Comparison of ENCODE assay signal across 8 cellular contexts in genomic region chr17:60421273-60422161, GRCh38. TPM values are rescaled to one million over a fixed set of nuclear protein-coding genes. Genes with fewer than 3 reads are reported as not detected.
DNase-seq lines count a peak whose midpoint lies in the region; ATAC-seq, FAIRE-seq and TF ChIP-seq lines count a peak whose summit lies in the region.

No MANE protein-coding gene starts in this region.

- peak; percentile 52 for DNase-seq in NCI-H510A (lab: John Stamatoyannopoulos, UW)
- peak; percentile 76 for DNase-seq in activated CD8-positive, alpha-beta memory T cell treated with anti-CD3 and anti-CD28 coated beads, Interleukin-2, amount 50 U/mL, for 4 hours
- DNase-seq in endothelial cell of umbilical vein (ENCODE audit: low read depth, low spot score): peak; percentile 71
- DNase-seq in stimulated activated CD8-positive, alpha-beta memory T cell treated with anti-CD3 and anti-CD28 coated beads, Interleukin-15, amount 100 ng/mL, for 48 hours (ENCODE audit: low read depth in 2 of 2): peak; percentile 63 to 67
- DNase-seq in NCI-H748 treated with DMSO at 0.1 percent for 48 hours (lab: John Stamatoyannopoulos, UW): no peak

- H3K4me1 ChIP-seq in endothelial cell of umbilical vein (ENCODE audit: control insufficient read depth, extremely low read depth, insufficient read depth, low read length): peaks cover 3% of the 10 kb centered on the region
- peaks cover 8% of the 10 kb centered on the region for H3K4me1 ChIP-seq in mononuclear cell (ENCODE audit: insufficient read depth, low read length)

- no peaks in the 10 kb centered on the region for H3K9me1 ChIP-seq in endothelial cell of umbilical vein (replicated peaks; ENCODE audit: control insufficient read depth, extremely low read depth, insufficient read depth, low read length)

- POLR2A ChIA-PET in endothelial cell of umbilical vein (lab: Charles Lee): interaction anchor here (0.6 kb wide), 1 partner anchor 95 kb away, joined by 3 read pairs; no protein-coding TSS in a partner anchor

- H3K4me2 ChIP-seq in endothelial cell of umbilical vein (ENCODE audit: insufficient read depth, low read length): peak overlapping the region; percentile 74

- TF ChIP-seq POLR2A in GM18505 (IDR thresholded peaks at IDR 0.05; ENCODE audit: borderline replicate concordance, extremely low read depth, insufficient read depth, insufficient read length): peak; percentile 42
- no peak for TF ChIP-seq POLR2A in endothelial cell of umbilical vein (IDR thresholded peaks at IDR 0.05; ENCODE audit: low read depth, low read length)

- no peaks in the 10 kb centered on the region for H3K36me3 ChIP-seq in endothelial cell of umbilical vein (ENCODE audit: control insufficient read depth in 2 of 2, extremely low read depth in 1 of 2, insufficient read depth in 2 of 2, low read length in 2 of 2)

- H3K27ac ChIP-seq in endothelial cell of umbilical vein (ENCODE audit: insufficient read depth, low read depth, low read length): peak overlapping the region; percentile 47

- peak; percentile 85 to 99 for TF ChIP-seq CTCF in endothelial cell of umbilical vein (IDR thresholded peaks at IDR 0.05; ENCODE audit: extremely low read depth in 1 of 2, insufficient read depth in 1 of 2, low read depth in 1 of 2, low read length in 2 of 2)

- peak overlapping the region; percentile 19 to 61 (median 46) for H3K4me3 ChIP-seq in endothelial cell of umbilical vein (replicated peaks in 1 of 3; ENCODE audit: insufficient read depth in 1 of 3, low read depth in 1 of 3, low read length in 3 of 3)
- H3K4me3 ChIP-seq in mononuclear cell (ENCODE audit: low read length): peak overlapping the region; percentile 37

- CTCF ChIA-PET in endothelial cell of umbilical vein (lab: Charles Lee): interaction anchor here (0.5 to 2.1 kb wide), 23 partner anchors 8 to 275 kb away, joined by 3 to 14 read pairs (median 4); partner anchors contain the start of gene USP32

- H3K79me2 ChIP-seq in endothelial cell of umbilical vein (ENCODE audit: control insufficient read depth, insufficient read depth, low read length): no peaks in the 10 kb centered on the region

- H3K9me3 ChIP-seq in endothelial cell of umbilical vein (replicated peaks; ENCODE audit: control insufficient read depth, insufficient read depth, low read length) (no peaks in the 10 kb centered on the region), mononuclear cell (ENCODE audit: low read depth, low read length) (no peaks in the 10 kb centered on the region)

- peak overlapping the region; percentile 73 for H3K9ac ChIP-seq in endothelial cell of umbilical vein (replicated peaks; ENCODE audit: extremely low read depth, insufficient read depth, low read length)

- ATAC-seq in GM18505 (IDR thresholded peaks at IDR 0.05; ENCODE audit: unreplicated experiment): peak; percentile 86
- ATAC-seq in HG02870 (IDR thresholded peaks at IDR 0.05; ENCODE audit: unreplicated experiment): peak; percentile 80

- no peaks in the 10 kb centered on the region for H3K27me3 ChIP-seq in endothelial cell of umbilical vein (ENCODE audit: control insufficient read depth in 2 of 2, insufficient read depth in 2 of 2, low read length in 2 of 2)
- H3K27me3 ChIP-seq in mononuclear cell (ENCODE audit: insufficient read depth, low read length): no peaks in the 10 kb centered on the region

- TSS peak; percentile 24 for BruUV-seq in endothelial cell of umbilical vein (replicated peaks; lab: Mats Ljungman, UMichigan)

- H4K20me1 ChIP-seq in endothelial cell of umbilical vein (replicated peaks; ENCODE audit: control insufficient read depth, extremely low read depth, insufficient read depth, low read length): no peaks in the 10 kb centered on the region

- peak; percentile 67 for FAIRE-seq in endothelial cell of umbilical vein (lab: Jason Lieb, UNC)

- dilution Hi-C loops in endothelial cell of umbilical vein (cut with MboI; ENCODE audit: extremely low pct_ligation_motif_present, low sequenced_read_pairs): no loop called here

- H2AFZ ChIP-seq in endothelial cell of umbilical vein (ENCODE audit: low read depth, low read length): peak overlapping the region; percentile 98

- intact Hi-C loops in endothelial cell of umbilical vein (cut with micrococcal nuclease): loop anchor here (1.0 to 2.0 kb wide), 5 partner anchors 15 to 256 kb away; partner anchors contain the start of genes BCAS3 and USP32

TF ChIP-seq in endothelial cell of umbilical vein, 7 proteins besides CTCF, POLR2A, EP300 and RAD21:
- no peak for TF ChIP-seq FOS (IDR thresholded peaks at IDR 0.05; ENCODE audit: borderline replicate concordance, insufficient read depth, low read length)
- no peak for TF ChIP-seq EZH2 (IDR thresholded peaks at IDR 0.05; ENCODE audit: borderline replicate concordance, low read depth, low read length, severe bottlenecking)
- TF ChIP-seq JUN (IDR thresholded peaks at IDR 0.05; ENCODE audit: borderline replicate concordance, insufficient read depth, insufficient read length, low read depth): no peak
- no peak for TF ChIP-seq GATA2 (IDR thresholded peaks at IDR 0.05; ENCODE audit: insufficient read depth, insufficient read length, low read depth, low read length)
- peak; percentile 47 for TF ChIP-seq POLR2AphosphoS5 (IDR thresholded peaks at IDR 0.05; ENCODE audit: insufficient read depth, low read depth, low read length)
- TF ChIP-seq MAX (IDR thresholded peaks at IDR 0.05; ENCODE audit: insufficient read depth, insufficient read length): no peak
- no peak for TF ChIP-seq MYC (IDR thresholded peaks at IDR 0.05; ENCODE audit: low read depth, low read length)

RNA-seq across cellular contexts. Expression of gene CHCT1, which starts 0.8 kb away (rescaled TPM):
- total RNA-seq in endothelial cell of umbilical vein (not detected in 2 replicates), mononuclear cell (not detected)
- polyA plus RNA-seq in endothelial cell of umbilical vein: not detected in 2 replicates
- not detected in 2 replicates for polyA plus RNA-seq in endothelial cell of umbilical vein (2011; cell fraction: cytosol; rRNA removed)
- not detected in 2 replicates for polyA plus RNA-seq in endothelial cell of umbilical vein (2011; cell fraction: nucleus; rRNA removed)
- not detected in 2 replicates for polyA plus RNA-seq in endothelial cell of umbilical vein (2012)
- polyA minus RNA-seq in endothelial cell of umbilical vein: not detected in 2 replicates
- not detected for polyA minus RNA-seq in endothelial cell of umbilical vein (2011; cell fraction: cytosol; rRNA and poly(A)+ RNA removed)
- polyA minus RNA-seq in endothelial cell of umbilical vein (2011; cell fraction: nucleus; rRNA and poly(A)+ RNA removed): not detected in 2 replicates

RNA-seq across cellular contexts. Expression of gene USP32, which starts 29.6 kb away (rescaled TPM):
- 48.5 and 52.9 TPM in 2 replicates for total RNA-seq in endothelial cell of umbilical vein
- 12.7 and 15.7 TPM in 2 replicates for polyA plus RNA-seq in endothelial cell of umbilical vein
- 20.5 and 23.1 TPM in 2 replicates for polyA plus RNA-seq in endothelial cell of umbilical vein (2011; cell fraction: cytosol; rRNA removed)
- polyA plus RNA-seq in endothelial cell of umbilical vein (2011; cell fraction: nucleus; rRNA removed): 43.5 and 45.9 TPM in 2 replicates
- 42.3 and 49.4 TPM in 2 replicates for polyA plus RNA-seq in endothelial cell of umbilical vein (2012)
- polyA minus RNA-seq in endothelial cell of umbilical vein: 42.0 and 55.3 TPM in 2 replicates
- polyA minus RNA-seq in endothelial cell of umbilical vein (2011; cell fraction: cytosol; rRNA and poly(A)+ RNA removed): 22.6 TPM
- 65.4 and 92.7 TPM in 2 replicates for polyA minus RNA-seq in endothelial cell of umbilical vein (2011; cell fraction: nucleus; rRNA and poly(A)+ RNA removed)
- total RNA-seq in mononuclear cell: 35.8 TPM
